ENCODE assay signal across 17 cellular contexts in the genomic region with DNA sequence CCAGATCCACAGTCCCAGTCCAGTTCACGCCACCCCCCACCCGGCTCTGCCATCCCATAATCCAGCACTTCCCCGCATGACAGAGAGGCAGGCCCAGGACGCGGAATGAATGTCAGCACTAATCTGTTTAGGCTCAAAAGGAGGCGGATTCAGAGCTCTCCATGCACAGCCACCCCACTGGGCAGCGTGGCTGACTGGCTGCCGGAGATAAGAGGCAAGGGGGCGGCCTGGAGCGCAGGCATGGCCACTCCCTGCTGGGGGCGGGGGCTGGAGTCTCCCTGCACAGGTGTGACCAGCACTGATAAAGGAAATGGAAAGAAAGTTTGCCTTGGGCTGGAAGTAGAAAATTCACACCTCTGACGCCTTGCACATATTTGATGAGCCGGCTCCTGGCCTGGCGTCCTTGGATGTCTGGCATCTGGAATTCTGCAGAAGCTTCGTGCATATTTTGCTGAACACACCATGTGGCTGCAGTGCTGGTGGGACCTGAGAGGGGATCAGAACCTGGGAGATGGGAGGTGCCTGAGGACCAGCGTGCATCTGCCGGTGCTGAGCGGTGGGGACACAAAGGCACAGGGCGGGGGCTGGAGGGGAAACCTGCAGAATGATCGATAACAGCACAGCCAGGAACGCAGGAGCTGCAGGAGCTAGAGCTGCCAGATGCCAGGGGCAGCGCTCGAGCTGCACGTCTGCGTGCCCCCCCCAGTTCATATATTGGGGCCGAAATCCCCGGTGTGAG.
DNase-seq lines count a peak whose midpoint lies in the region; ATAC-seq and TF ChIP-seq lines count a peak whose summit lies in the region.
"Had no signal": no experiment of that assay in that cellular context is flagged by ENCODE, and none has a peak within 500 bp of the region (broad histone marks: within the 10 kb centered on the region; RNA-seq: fewer than 3 reads in every experiment).

No MANE protein-coding gene starts in this region.

- H3K9me3 ChIP-seq in A673 (ENCODE audit: low read depth, low read length, poor library complexity, severe bottlenecking) (no peaks in the 10 kb centered on the region), HUES6 (ENCODE audit: control insufficient read depth, insufficient read depth, low read depth, low read length) (no peaks in the 10 kb centered on the region), mesodermal cell (ENCODE audit: control insufficient read depth, low read length) (no peaks in the 10 kb centered on the region), mesenchymal stem cell (ENCODE audit: control insufficient read depth, low read length) (no peaks in the 10 kb centered on the region), heart left ventricle (no peaks in the 10 kb centered on the region)
- H3K9me3 ChIP-seq: ovary had no signal

- no peak for ATAC-seq in heart left ventricle
- ATAC-seq: activated T-helper 17 cell treated with anti-CD3 and anti-CD28 coated beads, Interleukin-2, amount 50 U/mL, for 72 hours; stimulated activated naive B cell treated with anti-CD40 and anti-IgM and Interleukin-4, amounts not matched to agents 10 μg/mL and 1 μg/mL and 100 μg/mL, for 72 hours had no signal

- no peak overlapping the region for H3K18ac ChIP-seq in mesenchymal stem cell (ENCODE audit: low read depth in 1 of 2, low read length in 2 of 2)

- DNase-seq in A673 (ENCODE audit: low spot score) (peak; percentile 32), mesenchymal stem cell (no peak), DMS 273 (lab: John Stamatoyannopoulos, UW; ENCODE audit: unreplicated experiment) (no peak), heart left ventricle (no peak), cardiac septum (ENCODE audit: low spot score) (no peak)
- DNase-seq: COR-L47; foreskin melanocyte; GDM1; HFFc6; NCI-H1105 treated with DMSO at 0.1 percent for 48 hours; ovary; stimulated activated naive B cell treated with anti-CD40 and anti-IgM and Interleukin-4, amounts not matched to agents 10 μg/mL and 1 μg/mL and 100 μg/mL, for 72 hours had no signal

- H3K4me1 ChIP-seq in A673 (ENCODE audit: insufficient read depth, low read length, poor library complexity, severe bottlenecking) = peaks cover 4% of the 10 kb centered on the region
- peaks cover 41% of the 10 kb centered on the region for H3K4me1 ChIP-seq in HUES6 (ENCODE audit: control insufficient read depth, insufficient read depth, low read length)
- H3K4me1 ChIP-seq in mesodermal cell (ENCODE audit: control insufficient read depth, insufficient read depth, low read length, poor library complexity, severe bottlenecking) = peaks cover 12% of the 10 kb centered on the region
- H3K4me1 ChIP-seq in mesenchymal stem cell (ENCODE audit: control insufficient read depth, insufficient read depth, low read depth, low read length) = peaks cover 4% of the 10 kb centered on the region
- no peaks in the 10 kb centered on the region for H3K4me1 ChIP-seq in heart left ventricle

- no peak for TF ChIP-seq CTCF in A673 (conservative IDR thresholded peaks at IDR 0.05; ENCODE audit: low read depth, low read length)
- TF ChIP-seq CTCF in brain (conservative IDR thresholded peaks at IDR 0.05) = no peak
- TF ChIP-seq CTCF in heart left ventricle (IDR thresholded peaks at IDR 0.05) = no peak

- no peak overlapping the region for H2BK120ac ChIP-seq in mesenchymal stem cell (ENCODE audit: low read depth, low read length)

- H2AFZ ChIP-seq in mesenchymal stem cell (ENCODE audit: low read depth, low read length) = no peak overlapping the region

- no peak overlapping the region for H2AK5ac ChIP-seq in mesenchymal stem cell (ENCODE audit: low read length, severe bottlenecking)

- H3K4me3 Mint-ChIP-seq in brain = peak overlapping the region in 1 of 5 experiments; percentile 22
- H3K4me3 Mint-ChIP-seq: activated T-helper 17 cell treated with anti-CD3 and anti-CD28 coated beads, Interleukin-2, amount 50 U/mL, for 72 hours; HFFc6; stimulated activated naive B cell treated with anti-CD40 and anti-IgM and Interleukin-4, amounts not matched to agents 10 μg/mL and 1 μg/mL and 100 μg/mL, for 72 hours had no signal

- no peak overlapping the region for H3K14ac ChIP-seq in mesenchymal stem cell (ENCODE audit: low read length in 2 of 2)

- peaks cover 0 to 36% (median 1%) of the 10 kb centered on the region in 5 experiments for H3K9me3 Mint-ChIP-seq in brain
- H3K9me3 Mint-ChIP-seq: activated T-helper 17 cell treated with anti-CD3 and anti-CD28 coated beads, Interleukin-2, amount 50 U/mL, for 72 hours; stimulated activated naive B cell treated with anti-CD40 and anti-IgM and Interleukin-4, amounts not matched to agents 10 μg/mL and 1 μg/mL and 100 μg/mL, for 72 hours had no signal

- H3K27me3 ChIP-seq in A673 (replicated peaks; ENCODE audit: insufficient read depth, low read depth, low read length, poor library complexity) (no peaks in the 10 kb centered on the region), HUES6 (ENCODE audit: control insufficient read depth, insufficient read depth, low read length) (no peaks in the 10 kb centered on the region), mesenchymal stem cell (ENCODE audit: control insufficient read depth in 1 of 2, insufficient read depth in 1 of 2, low read length in 2 of 2) (peaks cover 41 to 50% of the 10 kb centered on the region in 2 experiments), heart left ventricle (peaks cover 0 to 63% (median 0%) of the 10 kb centered on the region in 9 donors)
- H3K27me3 ChIP-seq: ovary had no signal

- H3K23ac ChIP-seq in mesenchymal stem cell (ENCODE audit: low read length in 2 of 2) = peak overlapping the region in 1 of 2 experiments; percentile 50

- H3K9ac ChIP-seq in HUES6 (ENCODE audit: low read length) (no peak overlapping the region), mesenchymal stem cell (ENCODE audit: low read length) (no peak overlapping the region)
- H3K9ac ChIP-seq: KMS-11 had no signal

- H3K36me3 ChIP-seq in A673 (ENCODE audit: insufficient read depth, low read length, poor library complexity, severe bottlenecking) (no peaks in the 10 kb centered on the region), HUES6 (ENCODE audit: control insufficient read depth, insufficient read depth, low read length) (no peaks in the 10 kb centered on the region), mesodermal cell (ENCODE audit: control insufficient read depth, insufficient read depth, low read length) (no peaks in the 10 kb centered on the region), mesenchymal stem cell (ENCODE audit: control insufficient read depth in 1 of 2, insufficient read depth in 2 of 2, low read depth in 1 of 2, low read length in 2 of 2) (no peaks in the 10 kb centered on the region), heart left ventricle (no peaks in the 10 kb centered on the region)
- H3K36me3 ChIP-seq: ovary had no signal

- intact Hi-C loops in A673 (cut with micrococcal nuclease; ENCODE audit: unreplicated experiment) = no loop called here
- intact Hi-C loops in heart left ventricle (cut with DNase I) = no loop called here
- intact Hi-C loops in cardiac septum (cut with DNase I) = no loop called here

- POLR2A ChIA-PET in A673 (lab: Charles Lee; ENCODE audit: low non-redundant PET) = no interaction called here

- H2BK15ac ChIP-seq in mesenchymal stem cell (ENCODE audit: low read depth, poor library complexity, severe bottlenecking) = no peak overlapping the region

- H2BK5ac ChIP-seq in mesenchymal stem cell (ENCODE audit: low read depth, low read length, poor library complexity, severe bottlenecking) = no peak overlapping the region

- BruUV-seq in A673 (replicated peaks; lab: Mats Ljungman, UMichigan) = no TSS peak

- TF ChIP-seq POLR2A in heart left ventricle (IDR thresholded peaks at IDR 0.05) = no peak

- H3K27ac ChIP-seq in A673 (ENCODE audit: low read depth, low read length, poor library complexity, severe bottlenecking) (no peak overlapping the region), HUES6 (ENCODE audit: low read depth, low read length) (no peak overlapping the region), mesodermal cell (ENCODE audit: low read depth, low read length, severe bottlenecking) (peak overlapping the region; percentile 36), mesenchymal stem cell (ENCODE audit: low read length, poor library complexity, severe bottlenecking) (no peak overlapping the region), heart left ventricle (no peak overlapping the region)
- H3K27ac ChIP-seq: KMS-11, ovary had no signal

- H3K4me3 ChIP-seq in A673 (ENCODE audit: low read depth, low read length, poor library complexity, severe bottlenecking) (no peak overlapping the region), HUES6 (ENCODE audit: low read depth, low read length) (0 out of 2 replicates have a peak overlapping the region, but pooled peaks have one; percentile 6), mesodermal cell (ENCODE audit: extremely low read depth, insufficient read depth, low read length, poor library complexity, severe bottlenecking) (no peak overlapping the region), mesenchymal stem cell (ENCODE audit: insufficient read depth in 1 of 2, low read depth in 1 of 2, low read length in 2 of 2) (no peak overlapping the region), heart left ventricle (no peak overlapping the region)
- H3K4me3 ChIP-seq: ovary had no signal

- H4K8ac ChIP-seq in mesenchymal stem cell (ENCODE audit: low read length) = no peak overlapping the region

- no peak overlapping the region for H2BK12ac ChIP-seq in mesenchymal stem cell (ENCODE audit: low read length in 2 of 2)

- 40 to 41% methylated on average over 23 to 24 of the region's 27 CpGs for WGBS in mesodermal cell (ENCODE audit: insufficient coverage in 2 of 2), 2 experiments
- 36% methylated on average over 27 of the region's 27 CpGs for WGBS in mesenchymal stem cell
- 14 to 25% (median 20%) methylated on average over 22 to 27 of the region's 27 CpGs for WGBS in heart left ventricle, 4 donors

- peaks cover 4% of the 10 kb centered on the region for H3K27me3 Mint-ChIP-seq in brain

- H3K27ac Mint-ChIP-seq in brain = peak overlapping the region in 3 of 5 experiments; percentile 40 to 91 (median 88)
- H3K27ac Mint-ChIP-seq: activated T-helper 17 cell treated with anti-CD3 and anti-CD28 coated beads, Interleukin-2, amount 50 U/mL, for 72 hours; HFFc6; stimulated activated naive B cell treated with anti-CD40 and anti-IgM and Interleukin-4, amounts not matched to agents 10 μg/mL and 1 μg/mL and 100 μg/mL, for 72 hours had no signal

- no peaks in the 10 kb centered on the region for H3K36me3 Mint-ChIP-seq in brain
- H3K36me3 Mint-ChIP-seq: stimulated activated naive B cell treated with anti-CD40 and anti-IgM and Interleukin-4, amounts not matched to agents 10 μg/mL and 1 μg/mL and 100 μg/mL, for 72 hours had no signal

- H3K79me1 ChIP-seq in mesenchymal stem cell (replicated peaks; ENCODE audit: low read length, poor library complexity, severe bottlenecking) = no peaks in the 10 kb centered on the region

- CTCF ChIA-PET in A673 (lab: Charles Lee) = no interaction called here

- peaks cover 48% of the 10 kb centered on the region for H3K4me1 Mint-ChIP-seq in brain
- H3K4me1 Mint-ChIP-seq: activated T-helper 17 cell treated with anti-CD3 and anti-CD28 coated beads, Interleukin-2, amount 50 U/mL, for 72 hours had no signal

- H3K4ac ChIP-seq in mesenchymal stem cell (ENCODE audit: low read depth in 1 of 2, low read length in 2 of 2) = no peak overlapping the region

- H4K91ac ChIP-seq in mesenchymal stem cell (ENCODE audit: low read length) = no peak overlapping the region

- no peak overlapping the region for H3K4me2 ChIP-seq in mesenchymal stem cell (ENCODE audit: low read length, poor library complexity, severe bottlenecking)
- H3K4me2 ChIP-seq: KMS-11 had no signal
